ENCODE assay signal across 34 cellular contexts in genomic region chr5:872301-872700, GRCh38.
"Had no signal": no experiment of that assay in that cellular context is flagged by ENCODE, and none has a peak within 500 bp of the region (broad histone marks: within the 10 kb centered on the region; RNA-seq: fewer than 3 reads in every experiment).

No MANE protein-coding gene starts in this region.

- H3K9me3 Mint-ChIP-seq: activated CD4-positive, alpha-beta memory T cell treated with anti-CD3 and anti-CD28 coated beads, Interleukin-2, amount 10 ng/mL, durations not matched to agents 7 days and 5 days; activated naive CD4-positive, alpha-beta T cell treated with anti-CD3 and anti-CD28 coated beads, Interleukin-2, amount 10 ng/mL, durations not matched to agents 7 days and 5 days; activated naive CD8-positive, alpha-beta T cell treated with anti-CD3 and anti-CD28 coated beads for 36 hours had no signal

- H3K27ac Mint-ChIP-seq: activated CD4-positive, alpha-beta memory T cell treated with anti-CD3 and anti-CD28 coated beads, Interleukin-2, amount 10 ng/mL, durations not matched to agents 7 days and 5 days; activated CD8-positive, alpha-beta memory T cell treated with anti-CD3 and anti-CD28 coated beads, Interleukin-2, amount 10 ng/mL, durations not matched to agents 7 days and 5 days; activated naive CD4-positive, alpha-beta T cell treated with anti-CD3 and anti-CD28 coated beads, Interleukin-2, amount 10 ng/mL, durations not matched to agents 7 days and 5 days; activated naive CD8-positive, alpha-beta T cell treated with anti-CD3 and anti-CD28 coated beads for 36 hours had no signal

- H3K4me1 ChIP-seq: SJCRH30 had no signal

- DNase-seq: activated CD4-positive, alpha-beta memory T cell treated with anti-CD3 and anti-CD28 coated beads, Interleukin-2, amount 10 ng/mL, durations not matched to agents 7 days and 5 days; activated CD4-positive, alpha-beta T cell treated with anti-CD3 and anti-CD28 coated beads for 1 hour; activated CD4-positive, alpha-beta T cell treated with anti-CD3 and anti-CD28 coated beads for 48 hours; activated CD4-positive, CD25-positive, alpha-beta regulatory T cell; activated CD8-positive, alpha-beta memory T cell treated with anti-CD3 and anti-CD28 coated beads for 24 hours; activated CD8-positive, alpha-beta memory T cell treated with anti-CD3 and anti-CD28 coated beads, Interleukin-2, amount 10 ng/mL, durations not matched to agents 7 days and 5 days; activated CD8-positive, alpha-beta memory T cell treated with anti-CD3 and anti-CD28 coated beads, Interleukin-2, amount 50 U/mL, for 48 hours; activated effector memory CD4-positive, alpha-beta T cell treated with Interleukin-2 at 50 U/mL for 16 hours; activated naive CD8-positive, alpha-beta T cell treated with anti-CD3 and anti-CD28 coated beads for 36 hours; activated T-cell treated with anti-CD3 and anti-CD28 coated beads, Interleukin-2, amount 50 U/mL, for 48 hours; amniotic stem cell; aorta; Kasumi-1; KG1; MG63; NCI-H1048; NCI-H1105 treated with DMSO at 0.1 percent for 48 hours; NCI-H1436 treated with DMSO at 0.1 percent for 48 hours; NCI-H1694 treated with DMSO at 0.1 percent for 48 hours; NCI-H2029; NCI-H2171; NCI-H510A; NCI-H526; NCI-H748 treated with DMSO at 0.1 percent for 48 hours; NK-92 treated with Interleukin-12 subunit alpha and Interleukin-12 subunit beta, amount 100 ng/mL, for 24 hours; PC-9; SHP77; SJCRH30; T1000; WERI-Rb-1 had no signal

- H3K27ac ChIP-seq: cardiac muscle cell, PC-9, RWPE1, SJCRH30, SK-N-MC, WERI-Rb-1 had no signal

- H3K9me3 ChIP-seq: MG63, SJCRH30 had no signal

- H3K27me3 ChIP-seq: cardiac muscle cell, MG63, SJCRH30 had no signal

- H3K4me3 Mint-ChIP-seq: activated CD4-positive, alpha-beta memory T cell treated with anti-CD3 and anti-CD28 coated beads, Interleukin-2, amount 10 ng/mL, durations not matched to agents 7 days and 5 days; activated CD8-positive, alpha-beta memory T cell treated with anti-CD3 and anti-CD28 coated beads, Interleukin-2, amount 10 ng/mL, durations not matched to agents 7 days and 5 days; activated naive CD4-positive, alpha-beta T cell treated with anti-CD3 and anti-CD28 coated beads, Interleukin-2, amount 10 ng/mL, durations not matched to agents 7 days and 5 days; activated naive CD8-positive, alpha-beta T cell treated with anti-CD3 and anti-CD28 coated beads for 36 hours had no signal

- H3K4me3 ChIP-seq: cardiac muscle cell, MG63, PC-9, SJCRH30, SK-N-MC had no signal

- H3K27me3 Mint-ChIP-seq: activated CD4-positive, alpha-beta memory T cell treated with anti-CD3 and anti-CD28 coated beads, Interleukin-2, amount 10 ng/mL, durations not matched to agents 7 days and 5 days; activated CD8-positive, alpha-beta memory T cell treated with anti-CD3 and anti-CD28 coated beads, Interleukin-2, amount 10 ng/mL, durations not matched to agents 7 days and 5 days; activated naive CD4-positive, alpha-beta T cell treated with anti-CD3 and anti-CD28 coated beads, Interleukin-2, amount 10 ng/mL, durations not matched to agents 7 days and 5 days; activated naive CD8-positive, alpha-beta T cell treated with anti-CD3 and anti-CD28 coated beads for 36 hours had no signal

- H3K4me1 Mint-ChIP-seq: activated CD4-positive, alpha-beta memory T cell treated with anti-CD3 and anti-CD28 coated beads, Interleukin-2, amount 10 ng/mL, durations not matched to agents 7 days and 5 days; activated CD8-positive, alpha-beta memory T cell treated with anti-CD3 and anti-CD28 coated beads, Interleukin-2, amount 10 ng/mL, durations not matched to agents 7 days and 5 days had no signal

- ATAC-seq: activated CD8-positive, alpha-beta memory T cell treated with anti-CD3 and anti-CD28 coated beads, Interleukin-2, amount 10 ng/mL, durations not matched to agents 7 days and 5 days had no signal
